14 cellular contexts compared by ENCODE assay signal in the genomic region with DNA sequence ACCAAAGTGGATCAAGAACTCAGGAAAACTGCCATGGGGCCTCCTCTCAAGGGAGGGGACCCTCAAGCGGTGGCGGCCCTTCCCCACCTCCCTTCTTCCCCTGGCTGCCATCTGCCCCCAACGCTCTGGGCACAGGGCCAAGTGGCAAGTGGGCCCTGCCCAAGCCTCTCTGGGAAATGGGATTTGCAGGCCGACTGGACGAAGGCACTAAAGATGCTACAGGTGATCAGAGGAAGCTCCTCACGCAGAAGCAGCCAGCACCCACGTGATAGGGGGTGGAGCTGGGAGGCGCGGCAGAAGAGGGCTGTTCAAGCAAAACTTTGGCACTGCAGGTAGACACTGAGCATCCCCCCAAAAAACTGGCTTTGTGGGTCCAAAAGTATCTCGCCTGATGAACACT. TPM values are rescaled to one million over a fixed set of nuclear protein-coding genes. Genes with fewer than 3 reads are reported as not detected.
DNase-seq lines count a peak whose midpoint lies in the region; TF ChIP-seq lines count a peak whose summit lies in the region.
"Had no signal": no experiment of that assay in that cellular context is flagged by ENCODE, and none has a peak within 500 bp of the region (broad histone marks: within the 10 kb centered on the region; RNA-seq: fewer than 3 reads in every experiment).

No MANE protein-coding gene starts in this region.

- no CpG with 5 or more reads among the region's 10 CpGs for WGBS in trophoblast cell (ENCODE audit: extremely low coverage, insufficient coverage, insufficient read length)

- H3K9me3 Mint-ChIP-seq in CD14-positive monocyte = no peaks in the 10 kb centered on the region
- H3K9me3 Mint-ChIP-seq: CD4-positive, alpha-beta T cell; GM23338 had no signal

- H3K23ac ChIP-seq in trophoblast cell (ENCODE audit: low read length) = no peak overlapping the region

- H3K79me1 ChIP-seq in trophoblast cell (ENCODE audit: low read length) = no peaks in the 10 kb centered on the region

- TF ChIP-seq CTCF in CD14-positive monocyte (IDR thresholded peaks at IDR 0.05) = no peak

- H3K9ac ChIP-seq in trophoblast cell (ENCODE audit: low read length) = no peak overlapping the region

- no peaks in the 10 kb centered on the region for H3K4me1 Mint-ChIP-seq in CD14-positive monocyte
- H3K4me1 Mint-ChIP-seq: GM23338 had no signal

- intact Hi-C loops in CD14-positive monocyte (cut with micrococcal nuclease) = no loop called here

- no peak overlapping the region for H2BK12ac ChIP-seq in trophoblast cell (ENCODE audit: low read length)

- H3K14ac ChIP-seq in trophoblast cell (ENCODE audit: low read length) = peak overlapping the region; percentile 51

- no peak overlapping the region for H2BK5ac ChIP-seq in trophoblast cell (ENCODE audit: low read depth, low read length, poor library complexity)

- H3K36me3 Mint-ChIP-seq in CD14-positive monocyte = no peaks in the 10 kb centered on the region

- H3K18ac ChIP-seq in trophoblast cell (ENCODE audit: low read length) = no peak overlapping the region

- H2AK5ac ChIP-seq in trophoblast cell (ENCODE audit: low read length) = no peak overlapping the region

- peak overlapping the region; percentile 30 for H2BK120ac ChIP-seq in trophoblast cell (ENCODE audit: insufficient read depth, low read length, poor library complexity)

- H4K8ac ChIP-seq in trophoblast cell (ENCODE audit: low read depth, low read length) = peak overlapping the region; percentile 42

- H3K4me3 ChIP-seq in trophoblast cell (ENCODE audit: low read depth, low read length) = no peak overlapping the region
- H3K4me3 ChIP-seq: GM23338 had no signal

- peak overlapping the region; percentile 49 for H4K91ac ChIP-seq in trophoblast cell (ENCODE audit: low read depth, low read length)

- peaks cover 9 to 15% of the 10 kb centered on the region in 2 experiments for H3K4me1 ChIP-seq in trophoblast cell (ENCODE audit: control insufficient read depth in 1 of 2, insufficient read depth in 2 of 2, low read length in 2 of 2)

- H2AFZ ChIP-seq in trophoblast cell (ENCODE audit: insufficient read depth, low read length, poor library complexity) = no peak overlapping the region
- H2AFZ ChIP-seq: GM23338 had no signal

- H3K27me3 Mint-ChIP-seq in CD14-positive monocyte (ENCODE audit: low read depth in 3 of 3) = peaks cover 2 to 8% (median 4%) of the 10 kb centered on the region in 3 donors

- no peaks in the 10 kb centered on the region for H3K9me3 ChIP-seq in trophoblast cell (ENCODE audit: insufficient read depth, low read depth, low read length)

- H3K79me2 ChIP-seq in trophoblast cell (ENCODE audit: control insufficient read depth, insufficient read depth, low read length, poor library complexity) = no peaks in the 10 kb centered on the region

- peak; percentile 21 for DNase-seq in NCI-H510A treated with DMSO at 0.1 percent for 48 hours (lab: John Stamatoyannopoulos, UW)
- DNase-seq in NCI-H510A (lab: John Stamatoyannopoulos, UW) = no peak
- DNase-seq in NCI-H1105 (lab: John Stamatoyannopoulos, UW) = peak; percentile 28
- DNase-seq in NCI-H82 (lab: John Stamatoyannopoulos, UW) = peak; percentile 50
- DNase-seq in trophoblast cell = no peak
- no peak for DNase-seq in CD14-positive monocyte (ENCODE audit: low spot score)
- no peak for DNase-seq in stimulated activated CD4-positive, alpha-beta T cell treated with anti-CD3 and anti-CD28 coated beads, Interleukin-15, amount 100 ng/mL, for 24 hours
- DNase-seq: Calu3; CD4-positive, alpha-beta T cell; DND-41; NCI-H2107; PC-3; T-helper 9 cell had no signal

- no peak overlapping the region for H3K4ac ChIP-seq in trophoblast cell (ENCODE audit: low read depth, low read length)

- H3K27ac Mint-ChIP-seq in CD14-positive monocyte = no peak overlapping the region
- H3K27ac Mint-ChIP-seq: CD4-positive, alpha-beta T cell; GM23338 had no signal

- no peak overlapping the region for H4K12ac ChIP-seq in trophoblast cell (ENCODE audit: low read depth, low read length)

- peaks cover 54 to 60% of the 10 kb centered on the region in 2 experiments for H3K36me3 ChIP-seq in trophoblast cell (ENCODE audit: control insufficient read depth in 1 of 2, insufficient read depth in 2 of 2, low read length in 2 of 2)

- H3K4me2 ChIP-seq in trophoblast cell (ENCODE audit: low read length) = no peak overlapping the region
- H3K4me2 ChIP-seq: GM23338 had no signal

- peak overlapping the region; percentile 40 for H3K27ac ChIP-seq in trophoblast cell (ENCODE audit: low read depth, low read length)

- H3K27me3 ChIP-seq in trophoblast cell (ENCODE audit: insufficient read depth, low read length) = no peaks in the 10 kb centered on the region

- no peak overlapping the region for H3K4me3 Mint-ChIP-seq in CD14-positive monocyte
- H3K4me3 Mint-ChIP-seq: CD4-positive, alpha-beta T cell; GM23338 had no signal

RNA-seq across cellular contexts. Expression of gene UBTD2, which starts 52.7 kb away (rescaled TPM):
- polyA plus RNA-seq in trophoblast cell (2013) = 30.4 and 31.5 TPM in 2 replicates
- 1 to 10 TPM; 2.6 to 3.2 TPM for polyA plus RNA-seq in CD14-positive monocyte

Comparison
In these comparisons a context has a peak if more than half of its experiments do, and no peak if none do; other contexts are left out.
1. DNase-seq: peak in NCI-H510A treated with DMSO at 0.1 percent for 48 hours (single experiment), NCI-H1105 (single experiment) and NCI-H82 (single experiment); none in NCI-H510A (single experiment), trophoblast cell (0 of 2), CD14-positive monocyte (single experiment) and stimulated activated CD4-positive, alpha-beta T cell treated with anti-CD3 and anti-CD28 coated beads, Interleukin-15, amount 100 ng/mL, for 24 hours (single experiment).